ENCODE assay signal across 1 cellular context in genomic region chr13:111856571-111856970, GRCh38.
TF ChIP-seq lines count a peak whose summit lies in the region.

No MANE protein-coding gene starts in this region.

TF ChIP-seq in HepG2, 621 proteins besides CTCF, POLR2A, EP300 and RAD21 (continued from another document):
- TF ChIP-seq ZNF800 (CRISPR knock-in tag; IDR thresholded peaks at IDR 0.05): no peak
TF ChIP-seq in HepG2: peak in this region for 1.
